15 cellular contexts compared by ENCODE assay signal in genomic region chr2:205054789-205055188, GRCh38.
DNase-seq lines count a peak whose midpoint lies in the region; ATAC-seq and TF ChIP-seq lines count a peak whose summit lies in the region.
"Had no signal": no experiment of that assay in that cellular context is flagged by ENCODE, and none has a peak within 500 bp of the region (broad histone marks: within the 10 kb centered on the region; RNA-seq: fewer than 3 reads in every experiment).

No MANE protein-coding gene starts in this region.

- BruUV-seq in IMR-90 (replicated peaks; lab: Mats Ljungman, UMichigan) = no TSS peak

- H3K4me1 ChIP-seq in BE2C (peaks cover 20% of the 10 kb centered on the region), IMR-90 (ENCODE audit: control insufficient read depth, insufficient read depth, low read length) (peaks cover 8% of the 10 kb centered on the region), trophoblast cell (ENCODE audit: control insufficient read depth in 1 of 2, insufficient read depth in 2 of 2, low read length in 2 of 2) (peaks cover 0 to 2% of the 10 kb centered on the region in 2 experiments)

- in situ Hi-C loops in IMR-90 (cut with MboI; ENCODE audit: low sequenced_read_pairs) = no loop called here

- H3K36me3 ChIP-seq in BE2C (no peaks in the 10 kb centered on the region), IMR-90 (ENCODE audit: control insufficient read depth, insufficient read depth, low read length) (no peaks in the 10 kb centered on the region), trophoblast cell (ENCODE audit: control insufficient read depth in 1 of 2, insufficient read depth in 2 of 2, low read length in 2 of 2) (no peaks in the 10 kb centered on the region)

- H2BK15ac ChIP-seq in IMR-90 (ENCODE audit: low read depth, low read length) = no peak overlapping the region

- WGBS in IMR-90 (ENCODE audit: extremely low coverage in 2 of 2, insufficient read length in 1 of 2), 2 experiments = 100% methylated on average over 1 of the region's 4 CpGs; no CpG with 5 or more reads in 1 of the 2 experiments
- no CpG with 5 or more reads among the region's 4 CpGs for WGBS in trophoblast cell (ENCODE audit: extremely low coverage, insufficient coverage, insufficient read length)

- no peak overlapping the region for H4K5ac ChIP-seq in IMR-90 (ENCODE audit: low read depth, low read length)

- TF ChIP-seq RAD21 in IMR-90 (IDR thresholded peaks at IDR 0.05; ENCODE audit: low read length) = no peak

- H3K9me3 ChIP-seq in BE2C (no peaks in the 10 kb centered on the region), IMR-90 (ENCODE audit: control insufficient read depth, insufficient read depth, low read length) (no peaks in the 10 kb centered on the region), trophoblast cell (ENCODE audit: insufficient read depth, low read depth, low read length) (no peaks in the 10 kb centered on the region)

- CTCF ChIA-PET in IMR-90 (lab: Yijun Ruan, JAX) = no interaction called here

- DNase-seq in BE2C (peak; percentile 28), IMR-90 (no peak), trophoblast cell (peak; percentile 37 to 71), C1 segment of cervical spinal cord (lab: John Stamatoyannopoulos, UW) (no peak)
- DNase-seq: CD4-positive, alpha-beta T cell; DMS53; DND-41; HCEC 1CT; KBM-7 had no signal

- H2AK9ac ChIP-seq in IMR-90 (replicated peaks; ENCODE audit: low read depth, low read length, poor library complexity) = no peak overlapping the region

- H3K9ac ChIP-seq in IMR-90 (ENCODE audit: low read depth, low read length) (no peak overlapping the region), trophoblast cell (ENCODE audit: low read length) (no peak overlapping the region)

- H4K12ac ChIP-seq in trophoblast cell (ENCODE audit: low read depth, low read length) = no peak overlapping the region

- dilution Hi-C loops in IMR-90 (cut with HindIII; ENCODE audit: low sequenced_read_pairs, unreplicated experiment) = no loop called here

- 0 out of 2 replicates have a peak overlapping the region, but pooled peaks have one; percentile 1 for H2BK20ac ChIP-seq in IMR-90 (ENCODE audit: low read depth, low read length)

- no peaks in the 10 kb centered on the region for H3K9me1 ChIP-seq in IMR-90 (ENCODE audit: insufficient read depth, low read length)

- H2AK5ac ChIP-seq in IMR-90 (ENCODE audit: low read depth, low read length) = no peak overlapping the region
- no peak overlapping the region for H2AK5ac ChIP-seq in trophoblast cell (ENCODE audit: low read length)

- H3K4me2 ChIP-seq in IMR-90 (ENCODE audit: low read depth, low read length) = no peak overlapping the region
- H3K4me2 ChIP-seq in trophoblast cell (ENCODE audit: low read length) = no peak overlapping the region
- H3K4me2 ChIP-seq: GM23338 had no signal

- H3K27ac ChIP-seq in IMR-90 (ENCODE audit: insufficient read depth, low read length) = peak overlapping the region; percentile 44; the same call in 1 of the 2 replicates
- no peak overlapping the region for H3K27ac ChIP-seq in trophoblast cell (ENCODE audit: low read depth, low read length)
- H3K27ac ChIP-seq: C4-2B, HL-60 had no signal

- H2AFZ ChIP-seq in IMR-90 (replicated peaks; ENCODE audit: low read length, poor library complexity) (no peak overlapping the region), trophoblast cell (ENCODE audit: insufficient read depth, low read length, poor library complexity) (no peak overlapping the region)
- H2AFZ ChIP-seq: GM23338 had no signal

- H4K20me1 ChIP-seq in IMR-90 (ENCODE audit: insufficient read depth, low read length) = no peaks in the 10 kb centered on the region

- H2BK120ac ChIP-seq in IMR-90 (ENCODE audit: low read depth, low read length) = no peak overlapping the region
- no peak overlapping the region for H2BK120ac ChIP-seq in trophoblast cell (ENCODE audit: insufficient read depth, low read length, poor library complexity)

- H2BK12ac ChIP-seq in trophoblast cell (ENCODE audit: low read length) = no peak overlapping the region

- no peak overlapping the region for H3K56ac ChIP-seq in IMR-90 (ENCODE audit: extremely low read depth, insufficient read depth, low read length)

- TF ChIP-seq POLR2A in IMR-90 (IDR thresholded peaks at IDR 0.05; ENCODE audit: low read depth, low read length) = no peak

- H3K4ac ChIP-seq in IMR-90 (ENCODE audit: low read depth, low read length) (no peak overlapping the region), trophoblast cell (ENCODE audit: low read depth, low read length) (no peak overlapping the region)

- no peak overlapping the region for H3K14ac ChIP-seq in IMR-90 (replicated peaks; ENCODE audit: low read depth, low read length)
- H3K14ac ChIP-seq in trophoblast cell (ENCODE audit: low read length) = no peak overlapping the region

- peaks cover 0 to 3% of the 10 kb centered on the region in 2 experiments; a peak in 1 of 4 replicates for H3K79me1 ChIP-seq in IMR-90 (ENCODE audit: low read depth in 1 of 2, low read length in 2 of 2)
- peaks cover 2% of the 10 kb centered on the region for H3K79me1 ChIP-seq in trophoblast cell (ENCODE audit: low read length)

- H3K4me3 ChIP-seq in BE2C (ENCODE audit: low read depth, low read length) (peak overlapping the region; percentile 10; the same call in 1 of the 2 replicates), IMR-90 (ENCODE audit: insufficient read depth, low read depth, low read length) (no peak overlapping the region), trophoblast cell (ENCODE audit: low read depth, low read length) (no peak overlapping the region)
- H3K4me3 ChIP-seq: GM12878, GM23338 had no signal

- H2BK5ac ChIP-seq in IMR-90 (ENCODE audit: low read depth, low read length, poor library complexity, severe bottlenecking) (no peak overlapping the region), trophoblast cell (ENCODE audit: low read depth, low read length, poor library complexity) (no peak overlapping the region)

- H3K27me3 ChIP-seq in BE2C = no peaks in the 10 kb centered on the region
- H3K27me3 ChIP-seq in IMR-90 (ENCODE audit: control insufficient read depth, insufficient read depth, low read length) = no peaks in the 10 kb centered on the region
- no peaks in the 10 kb centered on the region for H3K27me3 ChIP-seq in trophoblast cell (ENCODE audit: insufficient read depth, low read length)

- intact Hi-C loops in IMR-90 (cut with micrococcal nuclease) = no loop called here

- TF ChIP-seq CTCF in BE2C (IDR thresholded peaks at IDR 0.05; ENCODE audit: low read depth, low read length) (no peak), IMR-90 (conservative IDR thresholded peaks at IDR 0.05; ENCODE audit: low read depth, low read length) (no peak)

- H3K79me2 ChIP-seq in trophoblast cell (ENCODE audit: control insufficient read depth, insufficient read depth, low read length, poor library complexity) = no peaks in the 10 kb centered on the region

- H3K23ac ChIP-seq in IMR-90 (ENCODE audit: low read depth, low read length) (no peak overlapping the region), trophoblast cell (ENCODE audit: low read length) (no peak overlapping the region)

- no peak overlapping the region for H4K91ac ChIP-seq in IMR-90 (ENCODE audit: insufficient read depth, low read depth, low read length)
- no peak overlapping the region for H4K91ac ChIP-seq in trophoblast cell (ENCODE audit: low read depth, low read length)

- no peak overlapping the region for H4K8ac ChIP-seq in IMR-90 (ENCODE audit: low read depth in 2 of 2, low read length in 2 of 2)
- H4K8ac ChIP-seq in trophoblast cell (ENCODE audit: low read depth, low read length) = no peak overlapping the region

- H3K18ac ChIP-seq in IMR-90 (ENCODE audit: low read depth, low read length) = peak overlapping the region; percentile 13
- no peak overlapping the region for H3K18ac ChIP-seq in trophoblast cell (ENCODE audit: low read length)

- peak; percentile 77 for ATAC-seq in IMR-90 (ENCODE audit: low read depth)
- no peak for ATAC-seq in SK-N-SH treated with all-trans-retinoic acid at 6 μM for 48 hours
- ATAC-seq in GM21529 (IDR thresholded peaks at IDR 0.05; ENCODE audit: unreplicated experiment) = no peak
- ATAC-seq: GM12878, GM23338 had no signal

- POLR2A ChIA-PET in IMR-90 (lab: Charles Lee; ENCODE audit: unreplicated experiment) = no interaction called here

TF ChIP-seq in IMR-90, 13 proteins besides CTCF, POLR2A, EP300 and RAD21 (continues in another document):
- TF ChIP-seq, protein P1, sequence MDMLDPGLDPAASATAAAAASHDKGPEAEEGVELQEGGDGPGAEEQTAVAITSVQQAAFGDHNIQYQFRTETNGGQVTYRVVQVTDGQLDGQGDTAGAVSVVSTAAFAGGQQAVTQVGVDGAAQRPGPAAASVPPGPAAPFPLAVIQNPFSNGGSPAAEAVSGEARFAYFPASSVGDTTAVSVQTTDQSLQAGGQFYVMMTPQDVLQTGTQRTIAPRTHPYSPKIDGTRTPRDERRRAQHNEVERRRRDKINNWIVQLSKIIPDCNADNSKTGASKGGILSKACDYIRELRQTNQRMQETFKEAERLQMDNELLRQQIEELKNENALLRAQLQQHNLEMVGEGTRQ (IDR thresholded peaks at IDR 0.05; ENCODE audit: low read depth, low read length) = no peak
- TF ChIP-seq MAZ (IDR thresholded peaks at IDR 0.05; ENCODE audit: borderline replicate concordance, low read depth, low read length) = no peak
- TF ChIP-seq CEBPB (IDR thresholded peaks at IDR 0.05; ENCODE audit: low read depth, low read length) = no peak
- TF ChIP-seq MXI1 (IDR thresholded peaks at IDR 0.05; ENCODE audit: borderline replicate concordance, low read depth, low read length) = no peak
- TF ChIP-seq CHD1 (IDR thresholded peaks at IDR 0.05; ENCODE audit: low read depth, low read length) = no peak
- no peak for TF ChIP-seq RCOR1 (IDR thresholded peaks at IDR 0.05; ENCODE audit: insufficient replicate concordance, low read length)
- TF ChIP-seq SMC3 (IDR thresholded peaks at IDR 0.05; ENCODE audit: low read depth, low read length) = no peak

TF ChIP-seq in SK-N-SH treated with all-trans-retinoic acid at 6 μM for 48 hours, 23 proteins besides CTCF, POLR2A, EP300 and RAD21 (continues in another document):
- TF ChIP-seq TCF4 (CRISPR knock-in tag; IDR thresholded peaks at IDR 0.05; ENCODE audit: borderline replicate concordance) = peak; percentile 88; the same call in 1 of the 2 replicates

Comparison
In these comparisons a context has a peak if more than half of its experiments do, and no peak if none do; other contexts are left out.
1. DNase-seq: peak in BE2C (single experiment) and trophoblast cell (2 of 2); none in IMR-90 (single experiment) and C1 segment of cervical spinal cord (0 of 14).